ENCODE assay signal across 30 cellular contexts in the genomic region with DNA sequence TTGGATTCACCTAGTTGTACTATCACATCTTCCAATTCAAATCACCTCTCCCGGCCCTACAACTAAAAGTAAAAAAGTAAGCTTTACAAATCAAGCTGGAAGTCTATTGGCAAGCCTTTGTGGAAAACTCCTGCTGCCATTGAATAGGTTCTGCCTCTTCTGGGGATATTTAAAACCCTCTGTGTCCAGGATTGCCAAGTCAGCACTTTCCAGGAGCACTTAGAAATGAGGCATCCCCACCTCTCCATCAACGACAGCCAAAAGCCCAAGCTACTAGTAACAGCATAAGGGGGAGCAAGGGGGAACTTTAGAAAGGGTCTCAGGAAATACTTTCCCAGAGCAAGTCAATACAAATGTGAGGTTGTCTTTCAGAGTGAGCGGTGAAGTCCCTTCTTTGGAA.
"Had no signal": no experiment of that assay in that cellular context is flagged by ENCODE, and none has a peak within 500 bp of the region (broad histone marks: within the 10 kb centered on the region; RNA-seq: fewer than 3 reads in every experiment).

No MANE protein-coding gene starts in this region.

- DNase-seq: hypothalamus; immature natural killer cell; kidney; left colon; left lung; lower lobe of right lung; mammary epithelial cell; mesenchymal stem cell; naive B cell; natural killer cell; nephron progenitor cell; ovary; stimulated activated CD4-positive, alpha-beta T cell treated with anti-CD3 and anti-CD28 coated beads, Interleukin-12 subunit alpha, Interleukin-12 subunit beta, amount 100 ng/mL, for 4 hours; stimulated activated CD4-positive, alpha-beta T cell treated with anti-CD3 and anti-CD28 coated beads, Interleukin-15, amount 100 ng/mL, for 24 hours; stimulated activated CD4-positive, alpha-beta T cell treated with anti-CD3 and anti-CD28 coated beads, Interleukin-2, amount 100 ng/mL, for 24 hours; stimulated activated CD4-positive, alpha-beta T cell treated with anti-CD3 and anti-CD28 coated beads, Interleukin-4, amount 100 ng/mL, for 1 hour; stimulated activated naive B cell treated with anti-CD40 and anti-IgM and Interleukin-4, amounts not matched to agents 10 μg/mL and 1 μg/mL and 100 μg/mL, for 72 hours; stimulated activated naive CD8-positive, alpha-beta T cell treated with anti-CD3 and anti-CD28 coated beads, Interleukin-15, Interleukin-2, amounts not matched to agents 100 U/mL and 50 U/mL, for 24 hours; stomach; testis; transverse colon; upper lobe of left lung had no signal

- FAIRE-seq: islet of Langerhans, kidney had no signal

- H3K4me1 Mint-ChIP-seq: immature natural killer cell; mesothelial cell of epicardium; naive B cell; natural killer cell; nephron progenitor cell; stimulated activated naive B cell treated with anti-CD40 and anti-IgM and Interleukin-4, amounts not matched to agents 10 μg/mL and 1 μg/mL and 100 μg/mL, for 72 hours had no signal

- H3K27ac ChIP-seq: left lung, lower lobe of right lung, ovary, right atrium auricular region, skin epidermis, stomach, testis, thyroid gland, transverse colon, upper lobe of left lung, vagina had no signal

- H3K27ac Mint-ChIP-seq: immature natural killer cell; mesothelial cell of epicardium; naive B cell; natural killer cell; nephron progenitor cell; progenitor cell of endocrine pancreas; stimulated activated naive B cell treated with anti-CD40 and anti-IgM and Interleukin-4, amounts not matched to agents 10 μg/mL and 1 μg/mL and 100 μg/mL, for 72 hours had no signal

- ATAC-seq: left colon; left lung; lower lobe of right lung; natural killer cell; sciatic nerve; stimulated activated naive B cell treated with anti-CD40 and anti-IgM and Interleukin-4, amounts not matched to agents 10 μg/mL and 1 μg/mL and 100 μg/mL, for 72 hours; stimulated activated naive CD8-positive, alpha-beta T cell treated with anti-CD3 and anti-CD28 coated beads, Interleukin-15, Interleukin-2, amounts not matched to agents 100 U/mL and 50 U/mL, for 24 hours had no signal

- H3K9me3 Mint-ChIP-seq: mesothelial cell of epicardium; nephron progenitor cell; stimulated activated naive B cell treated with anti-CD40 and anti-IgM and Interleukin-4, amounts not matched to agents 10 μg/mL and 1 μg/mL and 100 μg/mL, for 72 hours had no signal

- H3K4me3 ChIP-seq: left lung, lower lobe of right lung, ovary, right atrium auricular region, skin epidermis, stomach, testis, thyroid gland, transverse colon, upper lobe of left lung, vagina had no signal

- H3K4me1 ChIP-seq: left lung, lower lobe of right lung, right atrium auricular region, stomach, testis, transverse colon, upper lobe of left lung, vagina had no signal

- H3K36me3 Mint-ChIP-seq: immature natural killer cell; mesothelial cell of epicardium; naive B cell; natural killer cell; stimulated activated naive B cell treated with anti-CD40 and anti-IgM and Interleukin-4, amounts not matched to agents 10 μg/mL and 1 μg/mL and 100 μg/mL, for 72 hours had no signal

- H3K4me3 Mint-ChIP-seq: immature natural killer cell; mesothelial cell of epicardium; naive B cell; natural killer cell; nephron progenitor cell; stimulated activated naive B cell treated with anti-CD40 and anti-IgM and Interleukin-4, amounts not matched to agents 10 μg/mL and 1 μg/mL and 100 μg/mL, for 72 hours had no signal

- H3K9me3 ChIP-seq: left lung, lower lobe of right lung, ovary, right atrium auricular region, stomach, testis, thyroid gland, transverse colon, upper lobe of left lung, vagina had no signal
